8 cellular contexts compared by ENCODE assay signal in the genomic region with DNA sequence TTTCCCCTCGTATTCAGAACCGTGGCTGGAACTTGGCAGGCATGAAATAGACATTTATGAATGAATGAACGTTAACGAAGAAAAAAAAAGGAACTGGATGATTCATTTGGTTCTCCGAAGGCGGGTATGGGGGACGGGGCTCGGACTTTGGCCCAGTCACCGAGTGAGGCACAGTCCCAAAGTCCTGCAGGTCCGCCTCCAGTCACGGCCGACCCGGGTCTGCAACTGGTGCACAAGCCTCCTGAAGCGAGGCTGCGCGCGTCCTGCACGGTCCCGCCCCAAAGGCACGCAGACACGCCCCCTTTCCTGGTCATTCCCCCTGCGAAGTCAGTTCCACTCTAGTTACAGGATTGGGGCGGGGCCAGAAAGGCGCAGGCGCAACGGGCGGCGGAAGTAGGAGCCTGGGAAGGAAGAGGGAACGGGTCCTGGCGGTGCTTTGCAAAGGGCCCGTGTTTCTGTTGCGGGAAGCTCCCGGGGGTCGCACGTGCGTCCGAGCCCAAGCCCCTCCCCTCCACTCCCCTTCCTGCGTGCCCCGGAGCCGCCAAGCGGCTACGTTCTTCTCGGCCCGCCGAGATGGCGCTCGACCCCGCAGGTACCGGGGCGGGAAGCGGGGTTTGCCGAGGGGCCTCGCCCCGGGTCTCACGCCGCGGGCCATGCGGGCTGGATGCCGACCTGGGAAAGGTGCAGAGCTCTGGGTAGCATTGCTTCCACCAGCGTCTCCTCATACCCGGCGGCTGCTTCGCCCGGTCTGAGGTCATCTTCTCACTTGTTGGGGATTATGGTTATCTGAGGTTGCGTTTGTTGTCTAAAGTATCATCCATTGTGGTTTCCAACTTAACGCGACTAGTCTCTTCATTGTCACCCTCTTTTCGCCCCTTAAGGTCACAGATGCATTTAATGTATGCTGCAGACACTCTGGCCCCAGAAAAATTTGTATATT. TPM values are rescaled to one million over a fixed set of nuclear protein-coding genes. Genes with fewer than 3 reads are reported as not detected.
DNase-seq lines count a peak whose midpoint lies in the region; ATAC-seq and FAIRE-seq lines count a peak whose summit lies in the region.

Gene CMC1 (plus strand): TSS at position 399 of the 940 bp plus-strand sequence. CDS start 175 bp downstream, at position 574.

- H3K36me3 ChIP-seq in mesenchymal stem cell (ENCODE audit: control insufficient read depth in 1 of 2, insufficient read depth in 2 of 2, low read depth in 1 of 2, low read length in 2 of 2): no peaks in the 10 kb centered on the region

- peaks cover 15% of the 10 kb centered on the region for H3K79me1 ChIP-seq in mesenchymal stem cell (replicated peaks; ENCODE audit: low read length, poor library complexity, severe bottlenecking)

- H2BK15ac ChIP-seq in mesenchymal stem cell (ENCODE audit: low read depth, poor library complexity, severe bottlenecking): peak within 1 kb of the TSS; percentile 30

- H3K9me3 Mint-ChIP-seq in effector memory CD8-positive, alpha-beta T cell: peaks cover 0 to 2% of the 10 kb centered on the region in 2 donors

- peak within 1 kb of the TSS; percentile 78 for H4K91ac ChIP-seq in mesenchymal stem cell (ENCODE audit: low read length)

- peak; percentile 99 for DNase-seq in COLO829 (ENCODE audit: low spot score)
- DNase-seq in HTR-8/SVneo (ENCODE audit: insufficient read length, low spot score): peak; percentile 95
- DNase-seq in NOMO-1 treated with dmso at 0.1 percent for 144 hours (lab: John Stamatoyannopoulos, UW; ENCODE audit: unreplicated experiment): peak; percentile 98
- peak; percentile 77 to 86 (median 80) for DNase-seq in activated CD8-positive, alpha-beta memory T cell treated with anti-CD3 and anti-CD28 coated beads for 48 hours (ENCODE audit: low read depth in 2 of 3, low spot score in 2 of 3)
- DNase-seq in effector memory CD8-positive, alpha-beta T cell: peak; percentile 73 to 77 (median 74)
- DNase-seq in mesenchymal stem cell: peak; percentile 95
- peak; percentile 83 for DNase-seq in stimulated activated CD8-positive, alpha-beta memory T cell treated with anti-CD3 and anti-CD28 coated beads, Interleukin-12 subunit alpha, Interleukin-12 subunit beta, amount 100 ng/mL, for 4 hours (ENCODE audit: low read depth)

- H3K27ac Mint-ChIP-seq in effector memory CD8-positive, alpha-beta T cell: peak within 1 kb of the TSS; percentile 91 to 93

- peak within 1 kb of the TSS; percentile 88 to 97 for H3K18ac ChIP-seq in mesenchymal stem cell (ENCODE audit: low read depth in 1 of 2, low read length in 2 of 2)

- peak within 1 kb of the TSS; percentile 67 for H2BK120ac ChIP-seq in mesenchymal stem cell (ENCODE audit: low read depth, low read length)

- H3K14ac ChIP-seq in mesenchymal stem cell (ENCODE audit: low read length in 2 of 2): peak within 1 kb of the TSS in 1 of 2 experiments; percentile 19

- peak; percentile 97 for ATAC-seq in GM21367 (IDR thresholded peaks at IDR 0.05; ENCODE audit: unreplicated experiment)
- peak; percentile 72 for ATAC-seq in effector memory CD8-positive, alpha-beta T cell (replicated peaks)

- peak within 1 kb of the TSS; percentile 95 for H2AFZ ChIP-seq in mesenchymal stem cell (ENCODE audit: low read depth, low read length)

- no peaks in the 10 kb centered on the region for H3K27me3 Mint-ChIP-seq in effector memory CD8-positive, alpha-beta T cell

- peak within 1 kb of the TSS; percentile 93 to 95 for H3K4me3 Mint-ChIP-seq in effector memory CD8-positive, alpha-beta T cell

- no peak within 1 kb of the TSS for H2AK5ac ChIP-seq in mesenchymal stem cell (ENCODE audit: low read length, severe bottlenecking)

- peak within 1 kb of the TSS in 1 of 2 experiments; percentile 3 for H3K23ac ChIP-seq in mesenchymal stem cell (ENCODE audit: low read length in 2 of 2)

- H3K4me2 ChIP-seq in mesenchymal stem cell (ENCODE audit: low read length, poor library complexity, severe bottlenecking): peak within 1 kb of the TSS; percentile 74

- H2BK12ac ChIP-seq in mesenchymal stem cell (ENCODE audit: low read length in 2 of 2): no peak within 1 kb of the TSS

- H3K4me1 ChIP-seq in mesenchymal stem cell (ENCODE audit: control insufficient read depth, insufficient read depth, low read depth, low read length): peaks cover 2% of the 10 kb centered on the region

- peaks cover 13% of the 10 kb centered on the region for H3K36me3 Mint-ChIP-seq in effector memory CD8-positive, alpha-beta T cell (ENCODE audit: insufficient read depth)

- peak within 1 kb of the TSS; percentile 36 to 93 for H3K4ac ChIP-seq in mesenchymal stem cell (ENCODE audit: low read depth in 1 of 2, low read length in 2 of 2)

- H3K27me3 ChIP-seq in mesenchymal stem cell (ENCODE audit: control insufficient read depth in 1 of 2, insufficient read depth in 1 of 2, low read length in 2 of 2): no peaks in the 10 kb centered on the region

- H3K9me3 ChIP-seq in mesenchymal stem cell (ENCODE audit: control insufficient read depth, low read length): no peaks in the 10 kb centered on the region

- WGBS in mesenchymal stem cell: 1% methylated on average over 49 of the region's 68 CpGs

- peak within 1 kb of the TSS; percentile 92 for H4K8ac ChIP-seq in mesenchymal stem cell (ENCODE audit: low read length)

- H2BK5ac ChIP-seq in mesenchymal stem cell (ENCODE audit: low read depth, low read length, poor library complexity, severe bottlenecking): no peak within 1 kb of the TSS

- peak within 1 kb of the TSS; percentile 93 for H3K9ac ChIP-seq in mesenchymal stem cell (ENCODE audit: low read length)

- H3K27ac ChIP-seq in mesenchymal stem cell (ENCODE audit: low read length, poor library complexity, severe bottlenecking): no peak within 1 kb of the TSS

- H3K4me3 ChIP-seq in mesenchymal stem cell (ENCODE audit: insufficient read depth in 1 of 2, low read depth in 1 of 2, low read length in 2 of 2): peak within 1 kb of the TSS; percentile 88 to 90

- peak; percentile 93 for FAIRE-seq in HTR-8/SVneo (lab: Jason Lieb, UNC)

- H3K4me1 Mint-ChIP-seq in effector memory CD8-positive, alpha-beta T cell (ENCODE audit: low read depth in 2 of 2): peaks cover 35 to 62% of the 10 kb centered on the region in 2 donors

RNA-seq across cellular contexts. Expression of gene CMC1, which starts in this region (rescaled TPM):
- 47.5 TPM for polyA plus RNA-seq in mesenchymal stem cell (2013, experiment 1 of 2)
- 52.3 TPM for polyA plus RNA-seq in mesenchymal stem cell (2013, experiment 2 of 2)
